In the genomic region with DNA sequence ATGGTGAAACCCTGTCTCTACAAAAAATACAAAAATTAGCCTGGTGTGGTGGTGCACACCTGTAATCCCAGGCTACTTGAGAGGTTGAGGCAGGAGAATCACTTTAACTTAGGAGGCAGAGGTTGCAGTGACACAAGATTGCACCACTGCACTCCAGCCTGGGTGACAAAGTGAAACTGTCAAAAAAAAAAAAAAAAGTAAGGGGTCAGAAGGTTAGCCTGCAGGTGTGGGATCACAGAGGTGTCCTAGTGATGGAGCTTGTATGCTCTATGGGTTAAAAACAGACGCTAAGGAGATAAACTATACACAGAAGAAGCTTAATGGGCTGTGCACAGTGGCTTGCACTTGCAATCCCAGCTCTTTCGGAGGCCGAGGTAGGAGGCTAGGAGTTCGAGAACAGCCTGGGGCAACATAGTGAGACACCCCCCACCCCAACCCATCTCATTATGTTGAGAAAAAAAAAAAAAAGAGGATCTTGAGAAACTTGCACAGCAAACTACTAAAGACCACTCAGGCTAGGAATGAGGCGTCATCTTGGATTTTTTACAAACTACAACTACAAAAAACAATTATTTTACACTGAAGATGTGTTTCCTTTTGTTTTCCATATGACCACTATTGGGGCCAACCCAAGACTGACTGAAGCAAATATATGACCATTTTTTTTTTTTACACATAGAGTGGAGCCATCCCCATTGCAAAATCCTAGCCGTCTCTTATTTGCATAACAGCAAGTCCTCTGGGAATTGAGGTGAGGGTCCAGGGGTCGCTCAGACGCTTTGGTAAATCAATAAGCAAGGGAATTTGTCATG, we compare ENCODE assay signal across 17 cellular contexts. TPM values are rescaled to one million over a fixed set of nuclear protein-coding genes. Genes with fewer than 3 reads are reported as not detected.
A peak's percentile ranks its signal among the peaks of the same experiment; 100 is the strongest.
DNase-seq lines count a peak whose midpoint lies in the region; TF ChIP-seq lines count a peak whose summit lies in the region.
"Had no signal": no experiment of that assay in that cellular context is flagged by ENCODE, and none has a peak within 500 bp of the region (broad histone marks: within the 10 kb centered on the region; RNA-seq: fewer than 3 reads in every experiment).

No MANE protein-coding gene starts in this region.

- DNase-seq in Calu3 = no peak
- peak; percentile 55 for DNase-seq in brain microvascular endothelial cell
- peak; percentile 24 to 77 for DNase-seq in lung microvascular endothelial cell (ENCODE audit: low read depth in 2 of 2)
- DNase-seq in H7 = no peak
- DNase-seq in uterus = no peak
- DNase-seq in stimulated activated CD4-positive, alpha-beta T cell treated with anti-CD3 and anti-CD28 coated beads, Interleukin-4, amount 100 ng/mL, for 1 hour = no peak
- no peak for DNase-seq in MM.1S
- DNase-seq: activated CD4-positive, alpha-beta memory T cell treated with anti-CD3 and anti-CD28 coated beads, Interleukin-2, amount 10 ng/mL, durations not matched to agents 7 days and 5 days; activated gamma-delta T cell; dermis blood vessel endothelial cell; mucosa of descending colon; NCI-H526; PC-3; stimulated activated CD4-positive, alpha-beta T cell treated with anti-CD3 and anti-CD28 coated beads, Interleukin-2, amount 100 ng/mL, for 48 hours; testis had no signal

- no peak overlapping the region for H2AFZ ChIP-seq in MM.1S (ENCODE audit: low read length)

- H3K27me3 ChIP-seq in BLaER1 = peaks cover 56% of the 10 kb centered on the region
- H3K27me3 ChIP-seq in brain microvascular endothelial cell (replicated peaks) = no peaks in the 10 kb centered on the region
- peaks cover 12% of the 10 kb centered on the region; the same call in 1 of the 2 replicates for H3K27me3 ChIP-seq in H7 (ENCODE audit: control insufficient read depth, insufficient read depth, low read length)
- H3K27me3 ChIP-seq in uterus = no peaks in the 10 kb centered on the region
- no peaks in the 10 kb centered on the region for H3K27me3 ChIP-seq in MM.1S (replicated peaks; ENCODE audit: insufficient read depth, low read length)
- H3K27me3 ChIP-seq: testis had no signal

- in situ Hi-C loops in brain microvascular endothelial cell (cut with HindIII; ENCODE audit: low pct_ligation_motif_present, low sequenced_read_pairs) = no loop called here

- no peak overlapping the region for H3K9ac ChIP-seq in BLaER1
- no peak overlapping the region for H3K9ac ChIP-seq in MM.1S (ENCODE audit: low read length)

- H3F3A ChIP-seq in MM.1S (ENCODE audit: insufficient read depth, low read length) = peaks cover 14% of the 10 kb centered on the region

- BruUV-seq in Calu3 (replicated peaks; lab: Mats Ljungman, UMichigan) = no TSS peak

- H3K9me2 ChIP-seq in MM.1S (replicated peaks; ENCODE audit: insufficient read depth, low read length) = no peaks in the 10 kb centered on the region

- H3K4me3 Mint-ChIP-seq in Calu3 (ENCODE audit: low read depth, unreplicated experiment) = peak overlapping the region; percentile 2
- H3K4me3 Mint-ChIP-seq: activated CD4-positive, alpha-beta memory T cell treated with anti-CD3 and anti-CD28 coated beads, Interleukin-2, amount 10 ng/mL, durations not matched to agents 7 days and 5 days; B cell had no signal

- H3K79me2 ChIP-seq in MM.1S (ENCODE audit: low read length) = no peaks in the 10 kb centered on the region

- H3K27ac Mint-ChIP-seq in Calu3 (ENCODE audit: unreplicated experiment) = peak overlapping the region; percentile 66

- H3K4me3 ChIP-seq in BLaER1 (no peak overlapping the region), brain microvascular endothelial cell (ENCODE audit: low read depth, low read length) (no peak overlapping the region), H7 (ENCODE audit: insufficient read depth, low read depth, low read length) (no peak overlapping the region), uterus (no peak overlapping the region), MM.1S (ENCODE audit: low read length) (no peak overlapping the region)
- H3K4me3 ChIP-seq: mucosa of descending colon, testis had no signal

- H3K36me3 Mint-ChIP-seq in Calu3 (ENCODE audit: insufficient read depth, unreplicated experiment) = peaks cover 79% of the 10 kb centered on the region

- H3K4me1 ChIP-seq in BLaER1 = peaks cover 30% of the 10 kb centered on the region
- H3K4me1 ChIP-seq in uterus = no peaks in the 10 kb centered on the region
- peaks cover 12% of the 10 kb centered on the region for H3K4me1 ChIP-seq in MM.1S (ENCODE audit: low read length)

- CTCF ChIA-PET in Calu3 (lab: Charles Lee) = interaction anchor here (1.4 to 3.6 kb wide), 2 partner anchors 8 to 36 kb away, joined by 6 to 61 read pairs; a partner anchor contains a TSS

- no peak for TF ChIP-seq POLR2A in uterus (IDR thresholded peaks at IDR 0.05)

- H3K27ac ChIP-seq in BLaER1 (no peak overlapping the region), brain microvascular endothelial cell (no peak overlapping the region), uterus (no peak overlapping the region), MM.1S (ENCODE audit: low read length) (no peak overlapping the region)
- H3K27ac ChIP-seq: testis had no signal

- intact Hi-C loops in Calu3 (cut with micrococcal nuclease; ENCODE audit: unreplicated experiment) (no loop called here), uterus (cut with DNase I; ENCODE audit: low total_unique reads) (no loop called here)

- H3K9me3 ChIP-seq in BLaER1 (no peaks in the 10 kb centered on the region), uterus (no peaks in the 10 kb centered on the region), MM.1S (replicated peaks; ENCODE audit: insufficient read depth, low read length) (no peaks in the 10 kb centered on the region)
- H3K9me3 ChIP-seq: mucosa of descending colon, testis had no signal

- H4K20me1 ChIP-seq in BLaER1 = peaks cover 11% of the 10 kb centered on the region
- H4K20me1 ChIP-seq in MM.1S (ENCODE audit: insufficient read depth, low read length) = no peaks in the 10 kb centered on the region

- no peak for TF ChIP-seq CTCF in Calu3 (IDR thresholded peaks at IDR 0.05; ENCODE audit: unreplicated experiment)
- TF ChIP-seq CTCF in brain microvascular endothelial cell (IDR thresholded peaks at IDR 0.05; ENCODE audit: low read depth, low read length, missing control alignments) = no peak
- TF ChIP-seq CTCF in uterus (IDR thresholded peaks at IDR 0.05) = no peak
- no peak for TF ChIP-seq CTCF in MM.1S (IDR thresholded peaks at IDR 0.05; ENCODE audit: low read length)

- H3K4me1 Mint-ChIP-seq in Calu3 (ENCODE audit: low read depth, unreplicated experiment) = peaks cover 39% of the 10 kb centered on the region

- no peaks in the 10 kb centered on the region for H3K36me3 ChIP-seq in BLaER1
- H3K36me3 ChIP-seq in brain microvascular endothelial cell (replicated peaks) = no peaks in the 10 kb centered on the region
- H3K36me3 ChIP-seq in H7 (replicated peaks; ENCODE audit: control insufficient read depth, insufficient read depth, low read length) = no peaks in the 10 kb centered on the region
- no peaks in the 10 kb centered on the region for H3K36me3 ChIP-seq in uterus
- no peaks in the 10 kb centered on the region for H3K36me3 ChIP-seq in MM.1S (replicated peaks; ENCODE audit: insufficient read depth, low read length)

- peaks cover 14% of the 10 kb centered on the region for H3K27me3 Mint-ChIP-seq in Calu3 (ENCODE audit: unreplicated experiment)

- H3K4me2 ChIP-seq in BLaER1 (peak overlapping the region; percentile 22; the same call in 1 of the 2 replicates), MM.1S (ENCODE audit: low read depth, low read length) (no peak overlapping the region)

- H3K9me3 Mint-ChIP-seq in Calu3 (ENCODE audit: low read depth, unreplicated experiment) = no peaks in the 10 kb centered on the region
- H3K9me3 Mint-ChIP-seq: activated CD4-positive, alpha-beta memory T cell treated with anti-CD3 and anti-CD28 coated beads, Interleukin-2, amount 10 ng/mL, durations not matched to agents 7 days and 5 days had no signal

RNA-seq across cellular contexts. Expression of a gene that starts 7.9 kb away (rescaled TPM):
- total RNA-seq in Calu3 (2022) (18.7 and 23.8 TPM in 2 replicates), lung microvascular endothelial cell (0.65 and 23.4 TPM in 2 replicates), uterus (10 to 100 TPM in 2 of 4 donors, 1 to 10 TPM in 1, not detected in 1; 8.1 to 52.1 (median 28.6) TPM)
- total RNA-seq in H7 (2014; rRNA removed; shearing (Covaris generic)) = 1.6 and 10.3 TPM in 2 replicates

RNA-seq across cellular contexts. Expression of a gene that starts 21.1 kb away (rescaled TPM):
- total RNA-seq in Calu3 (2022) = 5.7 and 7.2 TPM in 2 replicates
- total RNA-seq in lung microvascular endothelial cell = 5.0 and 5.6 TPM in 2 replicates
- total RNA-seq in H7 (2014; rRNA removed; shearing (Covaris generic)) = 16.3 and 17.5 TPM in 2 replicates
- total RNA-seq in uterus = 1 to 10 TPM in 3 of 4 donors, not detected in 1; 5.9 to 9.0 (median 7.0) TPM

RNA-seq across cellular contexts. Expression of a gene that starts 22.5 kb away (rescaled TPM):
- total RNA-seq in Calu3 (2022) (5.0 and 6.8 TPM in 2 replicates), lung microvascular endothelial cell (1.3 TPM in 1 of 2 replicates, not detected in the other), uterus (10 to 100 TPM in 1 of 4 donors, not detected in 3; 42.5 TPM)
- 4.0 and 9.2 TPM in 2 replicates for total RNA-seq in H7 (2014; rRNA removed; shearing (Covaris generic))

RNA-seq across cellular contexts. Expression of a gene that starts 31.5 kb away (rescaled TPM):
- total RNA-seq in Calu3 (2022) (194 and 219 TPM in 2 replicates), lung microvascular endothelial cell (32.9 and 49.0 TPM in 2 replicates), uterus (100 to 1,000 TPM in 1 of 4 donors, 10 to 100 TPM in 3; 21.5 to 157 (median 38.3) TPM)
- total RNA-seq in H7 (2014; rRNA removed; shearing (Covaris generic)) = 103 and 130 TPM in 2 replicates

RNA-seq across cellular contexts. Expression of a gene that starts 52.0 kb away (rescaled TPM):
- 55.7 and 58.9 TPM in 2 replicates for total RNA-seq in Calu3 (2022)
- total RNA-seq in lung microvascular endothelial cell = 49.0 and 51.2 TPM in 2 replicates
- total RNA-seq in H7 (2014; rRNA removed; shearing (Covaris generic)) = 68.5 and 76.6 TPM in 2 replicates
- total RNA-seq in uterus = 100 to 1,000 TPM in 1 of 4 donors, 10 to 100 TPM in 3; 37.9 to 130 (median 68.0) TPM

Comparison
In these comparisons a context has a peak if more than half of its experiments do, and no peak if none do; other contexts are left out.
1. DNase-seq: peak in brain microvascular endothelial cell (single experiment) and lung microvascular endothelial cell (2 of 2); none in Calu3 (single experiment), H7 (single experiment), uterus (0 of 2), stimulated activated CD4-positive, alpha-beta T cell treated with anti-CD3 and anti-CD28 coated beads, Interleukin-4, amount 100 ng/mL, for 1 hour (single experiment) and MM.1S (single experiment).